21 cellular contexts compared by ENCODE assay signal in genomic region chr2:201536046-201536445, GRCh38.
DNase-seq lines count a peak whose midpoint lies in the region; FAIRE-seq and TF ChIP-seq lines count a peak whose summit lies in the region.
"Had no signal": no experiment of that assay in that cellular context is flagged by ENCODE, and none has a peak within 500 bp of the region (broad histone marks: within the 10 kb centered on the region; RNA-seq: fewer than 3 reads in every experiment).

No MANE protein-coding gene starts in this region.

- POLR2A ChIA-PET in activated CD4-positive, alpha-beta T cell treated with anti-CD3 and anti-CD28 coated beads, Interleukin-2, amount 10 ng/mL, durations not matched to agents 7 days and 5 days (lab: Charles Lee): no interaction called here

- no peaks in the 10 kb centered on the region for H3K36me3 Mint-ChIP-seq in activated CD4-positive, alpha-beta T cell treated with anti-CD3 and anti-CD28 coated beads, Interleukin-2, amount 10 ng/mL, durations not matched to agents 7 days and 5 days (ENCODE audit: low read depth)
- no peaks in the 10 kb centered on the region for H3K36me3 Mint-ChIP-seq in activated T-cell treated with anti-CD3 and anti-CD28 coated beads, Interleukin-2, amount 50 U/mL, for 24 hours (ENCODE audit: low read depth)
- H3K36me3 Mint-ChIP-seq: CD8-positive, alpha-beta T cell had no signal

- DNase-seq in epithelial cell of proximal tubule (ENCODE audit: low read depth) (peak; percentile 26), kidney tubule cell (ENCODE audit: low spot score) (peak; percentile 74), renal cortical epithelial cell (ENCODE audit: low read depth) (peak; percentile 69), NCI-H774 (lab: John Stamatoyannopoulos, UW) (no peak)
- DNase-seq in activated CD4-positive, alpha-beta T cell treated with anti-CD3 and anti-CD28 coated beads, Interleukin-2, amount 10 ng/mL, durations not matched to agents 7 days and 5 days: no peak
- no peak for DNase-seq in activated T-cell treated with anti-CD3 and anti-CD28 coated beads, Interleukin-2, amount 50 U/mL, for 24 hours
- DNase-seq: AML-193; Caco-2; Calu3; CD4-positive, alpha-beta T cell; CD8-positive, alpha-beta T cell; DMS79 treated with DMSO at 0.1 percent for 48 hours; GDM1 had no signal

- H3K27ac Mint-ChIP-seq in activated CD4-positive, alpha-beta T cell treated with anti-CD3 and anti-CD28 coated beads, Interleukin-2, amount 10 ng/mL, durations not matched to agents 7 days and 5 days: no peak overlapping the region
- no peak overlapping the region for H3K27ac Mint-ChIP-seq in activated T-cell treated with anti-CD3 and anti-CD28 coated beads, Interleukin-2, amount 50 U/mL, for 24 hours
- H3K27ac Mint-ChIP-seq: B cell; CD4-positive, alpha-beta T cell; CD8-positive, alpha-beta T cell had no signal

- H3K27me3 Mint-ChIP-seq in activated CD4-positive, alpha-beta T cell treated with anti-CD3 and anti-CD28 coated beads, Interleukin-2, amount 10 ng/mL, durations not matched to agents 7 days and 5 days: peaks cover 6% of the 10 kb centered on the region
- no peaks in the 10 kb centered on the region for H3K27me3 Mint-ChIP-seq in activated T-cell treated with anti-CD3 and anti-CD28 coated beads, Interleukin-2, amount 50 U/mL, for 24 hours
- H3K27me3 Mint-ChIP-seq: CD4-positive, alpha-beta T cell had no signal

- H3K4me3 Mint-ChIP-seq in activated CD4-positive, alpha-beta T cell treated with anti-CD3 and anti-CD28 coated beads, Interleukin-2, amount 10 ng/mL, durations not matched to agents 7 days and 5 days: no peak overlapping the region
- no peak overlapping the region for H3K4me3 Mint-ChIP-seq in activated T-cell treated with anti-CD3 and anti-CD28 coated beads, Interleukin-2, amount 50 U/mL, for 24 hours
- H3K4me3 Mint-ChIP-seq: B cell; CD4-positive, alpha-beta T cell; CD8-positive, alpha-beta T cell had no signal

- no peak overlapping the region for H3K4me3 ChIP-seq in epithelial cell of proximal tubule (ENCODE audit: low read depth, low read length)
- H3K4me3 ChIP-seq: A549; BLaER1 treated with 17β-estradiol and CSF1 and Interleukin-3, amounts not matched to agents 10 nM and 100 nM; GM12878 had no signal

- CTCF ChIA-PET in activated CD4-positive, alpha-beta T cell treated with anti-CD3 and anti-CD28 coated beads, Interleukin-2, amount 10 ng/mL, durations not matched to agents 7 days and 5 days (lab: Charles Lee): no interaction called here

- peak; percentile 6 for FAIRE-seq in G401.6 (lab: Jason Lieb, UNC)
- FAIRE-seq: A549, D721Med, GM12878, GM12892, GM18507 had no signal

- peaks cover 2% of the 10 kb centered on the region for H3K4me1 Mint-ChIP-seq in activated CD4-positive, alpha-beta T cell treated with anti-CD3 and anti-CD28 coated beads, Interleukin-2, amount 10 ng/mL, durations not matched to agents 7 days and 5 days
- H3K4me1 Mint-ChIP-seq in activated T-cell treated with anti-CD3 and anti-CD28 coated beads, Interleukin-2, amount 50 U/mL, for 24 hours (ENCODE audit: low read depth): peaks cover 28% of the 10 kb centered on the region
- H3K4me1 Mint-ChIP-seq: B cell had no signal

- H3K9me3 Mint-ChIP-seq in activated CD4-positive, alpha-beta T cell treated with anti-CD3 and anti-CD28 coated beads, Interleukin-2, amount 10 ng/mL, durations not matched to agents 7 days and 5 days: peaks cover 15% of the 10 kb centered on the region
- peaks cover 13% of the 10 kb centered on the region for H3K9me3 Mint-ChIP-seq in activated T-cell treated with anti-CD3 and anti-CD28 coated beads, Interleukin-2, amount 50 U/mL, for 24 hours

- no peak for TF ChIP-seq CTCF in epithelial cell of proximal tubule (conservative IDR thresholded peaks at IDR 0.05; ENCODE audit: low read depth, low read length)

Comparison
In these comparisons a context has a peak if more than half of its experiments do, and no peak if none do; other contexts are left out.
1. DNase-seq: peak in epithelial cell of proximal tubule (single experiment), kidney tubule cell (single experiment) and renal cortical epithelial cell (single experiment); none in activated CD4-positive, alpha-beta T cell treated with anti-CD3 and anti-CD28 coated beads, Interleukin-2, amount 10 ng/mL, durations not matched to agents 7 days and 5 days (single experiment), activated T-cell treated with anti-CD3 and anti-CD28 coated beads, Interleukin-2, amount 50 U/mL, for 24 hours (single experiment) and NCI-H774 (single experiment).